ENCODE assay signal across 1 cellular context in genomic region chr11:134120143-134120850, GRCh38.
TF ChIP-seq lines count a peak whose summit lies in the region.

No MANE protein-coding gene starts in this region.

TF ChIP-seq in GM23338, 12 proteins besides CTCF, POLR2A, EP300 and RAD21 (continued from another document):
- TF ChIP-seq, protein P1, sequence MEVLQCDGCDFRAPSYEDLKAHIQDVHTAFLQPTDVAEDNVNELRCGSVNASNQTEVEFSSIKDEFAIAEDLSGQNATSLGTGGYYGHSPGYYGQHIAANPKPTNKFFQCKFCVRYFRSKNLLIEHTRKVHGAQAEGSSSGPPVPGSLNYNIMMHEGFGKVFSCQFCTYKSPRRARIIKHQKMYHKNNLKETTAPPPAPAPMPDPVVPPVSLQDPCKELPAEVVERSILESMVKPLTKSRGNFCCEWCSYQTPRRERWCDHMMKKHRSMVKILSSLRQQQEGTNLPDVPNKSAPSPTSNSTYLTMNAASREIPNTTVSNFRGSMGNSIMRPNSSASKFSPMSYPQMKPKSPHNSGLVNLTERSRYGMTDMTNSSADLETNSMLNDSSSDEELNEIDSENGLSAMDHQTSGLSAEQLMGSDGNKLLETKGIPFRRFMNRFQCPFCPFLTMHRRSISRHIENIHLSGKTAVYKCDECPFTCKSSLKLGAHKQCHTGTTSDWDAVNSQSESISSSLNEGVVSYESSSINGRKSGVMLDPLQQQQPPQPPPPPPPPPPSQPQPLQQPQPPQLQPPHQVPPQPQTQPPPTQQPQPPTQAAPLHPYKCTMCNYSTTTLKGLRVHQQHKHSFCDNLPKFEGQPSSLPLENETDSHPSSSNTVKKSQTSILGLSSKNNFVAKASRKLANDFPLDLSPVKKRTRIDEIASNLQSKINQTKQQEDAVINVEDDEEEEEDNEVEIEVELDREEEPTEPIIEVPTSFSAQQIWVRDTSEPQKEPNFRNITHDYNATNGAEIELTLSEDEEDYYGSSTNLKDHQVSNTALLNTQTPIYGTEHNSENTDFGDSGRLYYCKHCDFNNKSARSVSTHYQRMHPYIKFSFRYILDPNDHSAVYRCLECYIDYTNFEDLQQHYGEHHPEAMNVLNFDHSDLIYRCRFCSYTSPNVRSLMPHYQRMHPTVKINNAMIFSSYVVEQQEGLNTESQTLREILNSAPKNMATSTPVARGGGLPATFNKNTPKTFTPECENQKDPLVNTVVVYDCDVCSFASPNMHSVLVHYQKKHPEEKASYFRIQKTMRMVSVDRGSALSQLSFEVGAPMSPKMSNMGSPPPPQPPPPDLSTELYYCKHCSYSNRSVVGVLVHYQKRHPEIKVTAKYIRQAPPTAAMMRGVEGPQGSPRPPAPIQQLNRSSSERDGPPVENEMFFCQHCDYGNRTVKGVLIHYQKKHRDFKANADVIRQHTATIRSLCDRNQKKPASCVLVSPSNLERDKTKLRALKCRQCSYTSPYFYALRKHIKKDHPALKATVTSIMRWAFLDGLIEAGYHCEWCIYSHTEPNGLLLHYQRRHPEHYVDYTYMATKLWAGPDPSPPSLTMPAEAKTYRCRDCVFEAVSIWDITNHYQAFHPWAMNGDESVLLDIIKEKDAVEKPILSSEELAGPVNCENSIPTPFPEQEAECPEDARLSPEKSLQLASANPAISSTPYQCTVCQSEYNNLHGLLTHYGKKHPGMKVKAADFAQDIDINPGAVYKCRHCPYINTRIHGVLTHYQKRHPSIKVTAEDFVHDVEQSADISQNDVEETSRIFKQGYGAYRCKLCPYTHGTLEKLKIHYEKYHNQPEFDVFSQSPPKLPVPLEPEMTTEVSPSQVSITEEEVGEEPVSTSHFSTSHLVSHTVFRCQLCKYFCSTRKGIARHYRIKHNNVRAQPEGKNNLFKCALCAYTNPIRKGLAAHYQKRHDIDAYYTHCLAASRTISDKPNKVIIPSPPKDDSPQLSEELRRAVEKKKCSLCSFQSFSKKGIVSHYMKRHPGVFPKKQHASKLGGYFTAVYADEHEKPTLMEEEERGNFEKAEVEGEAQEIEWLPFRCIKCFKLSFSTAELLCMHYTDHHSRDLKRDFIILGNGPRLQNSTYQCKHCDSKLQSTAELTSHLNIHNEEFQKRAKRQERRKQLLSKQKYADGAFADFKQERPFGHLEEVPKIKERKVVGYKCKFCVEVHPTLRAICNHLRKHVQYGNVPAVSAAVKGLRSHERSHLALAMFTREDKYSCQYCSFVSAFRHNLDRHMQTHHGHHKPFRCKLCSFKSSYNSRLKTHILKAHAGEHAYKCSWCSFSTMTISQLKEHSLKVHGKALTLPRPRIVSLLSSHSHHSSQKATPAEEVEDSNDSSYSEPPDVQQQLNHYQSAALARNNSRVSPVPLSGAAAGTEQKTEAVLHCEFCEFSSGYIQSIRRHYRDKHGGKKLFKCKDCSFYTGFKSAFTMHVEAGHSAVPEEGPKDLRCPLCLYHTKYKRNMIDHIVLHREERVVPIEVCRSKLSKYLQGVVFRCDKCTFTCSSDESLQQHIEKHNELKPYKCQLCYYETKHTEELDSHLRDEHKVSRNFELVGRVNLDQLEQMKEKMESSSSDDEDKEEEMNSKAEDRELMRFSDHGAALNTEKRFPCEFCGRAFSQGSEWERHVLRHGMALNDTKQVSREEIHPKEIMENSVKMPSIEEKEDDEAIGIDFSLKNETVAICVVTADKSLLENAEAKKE (CRISPR knock-in tag; IDR thresholded peaks at IDR 0.05): no peak
TF ChIP-seq in GM23338: peak in this region for 0.
